Comparison of ENCODE assay signal across 1 cellular context in genomic region chr9:128629136-128629535, GRCh38.
TF ChIP-seq lines count a peak whose summit lies in the region.

No MANE protein-coding gene starts in this region.

TF ChIP-seq in WTC11, 78 proteins besides CTCF, POLR2A, EP300 and RAD21 (continued from another document):
- no peak for TF ChIP-seq ATF6 (CRISPR knock-in tag; IDR thresholded peaks at IDR 0.05)
- no peak for TF ChIP-seq CBFB (CRISPR knock-in tag; IDR thresholded peaks at IDR 0.05; ENCODE audit: low read depth)
